9 cellular contexts compared by ENCODE assay signal in the genomic region with DNA sequence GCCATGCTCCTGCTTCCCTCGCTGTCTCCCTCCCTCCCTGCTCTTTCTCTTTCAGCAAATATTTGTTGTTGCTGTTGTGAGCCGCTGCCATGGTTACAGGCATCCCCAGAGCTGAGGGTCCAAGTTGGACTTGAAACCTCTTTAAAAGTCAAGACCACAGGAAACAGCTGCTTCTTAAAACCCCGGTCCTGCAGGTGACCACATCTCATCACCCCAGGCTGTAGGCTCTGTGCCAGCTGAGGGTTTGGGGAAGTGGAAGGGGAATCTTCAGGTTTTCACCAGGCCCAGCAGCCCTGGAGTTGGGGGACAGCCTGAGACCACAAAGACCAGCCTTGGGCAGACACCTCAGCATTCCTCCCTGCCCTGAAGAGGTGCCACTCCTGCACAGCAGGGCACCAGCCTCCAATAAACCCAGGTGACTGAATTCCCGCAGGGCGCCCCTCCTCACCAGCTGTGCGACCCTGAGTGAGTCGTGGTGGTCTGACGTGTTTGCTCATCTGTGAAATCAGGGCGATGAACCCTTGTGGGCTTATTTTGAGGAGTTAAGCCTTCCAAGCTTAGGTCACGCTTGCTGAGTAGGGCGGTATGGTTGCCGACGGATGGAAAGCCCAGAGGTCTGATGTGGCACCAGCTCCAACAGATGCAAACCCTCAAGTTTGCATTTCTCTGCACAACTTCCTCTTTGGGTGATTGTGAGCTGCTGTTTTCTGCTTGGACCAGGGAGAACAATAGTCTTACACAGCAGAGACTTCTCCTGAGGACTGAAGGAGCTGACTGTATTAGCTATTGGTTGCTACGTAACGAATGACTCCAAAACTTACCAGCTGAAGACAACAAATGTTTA. TPM values are rescaled to one million over a fixed set of nuclear protein-coding genes. Genes with fewer than 3 reads are reported as not detected.
DNase-seq lines count a peak whose midpoint lies in the region; ATAC-seq and TF ChIP-seq lines count a peak whose summit lies in the region.
"Had no signal": no experiment of that assay in that cellular context is flagged by ENCODE, and none has a peak within 500 bp of the region (broad histone marks: within the 10 kb centered on the region; RNA-seq: fewer than 3 reads in every experiment).

No MANE protein-coding gene starts in this region.

- H3K4me2 ChIP-seq in neural progenitor cell, result no peak overlapping the region
- no peak overlapping the region for H3K4me2 ChIP-seq in PC-9

- no peaks in the 10 kb centered on the region for H3K4me1 ChIP-seq in neural progenitor cell
- no peaks in the 10 kb centered on the region for H3K4me1 ChIP-seq in PC-9 (replicated peaks; ENCODE audit: insufficient read depth)

- BruUV-seq in PC-9 (replicated peaks; lab: Mats Ljungman, UMichigan), result no TSS peak

- H3K4me1 Mint-ChIP-seq in neural progenitor cell, result peaks cover 14% of the 10 kb centered on the region

- TF ChIP-seq CTCF in NB4 (IDR thresholded peaks at IDR 0.05; ENCODE audit: low read depth, low read length), result no peak
- TF ChIP-seq CTCF in neural progenitor cell (IDR thresholded peaks at IDR 0.05), result no peak
- TF ChIP-seq CTCF in PC-9 (conservative IDR thresholded peaks at IDR 0.05), result no peak

- intact Hi-C loops in PC-9 (cut with micrococcal nuclease; ENCODE audit: unreplicated experiment), result no loop called here

- peak overlapping the region; percentile 27 for H3K27ac Mint-ChIP-seq in neural progenitor cell

- H3K27me3 ChIP-seq in neural progenitor cell (no peaks in the 10 kb centered on the region), PC-9 (ENCODE audit: insufficient read depth, low read depth) (peaks cover 61% of the 10 kb centered on the region)

- H3K9ac ChIP-seq in neural progenitor cell, result no peak overlapping the region

- H3K27ac ChIP-seq in neural progenitor cell (no peak overlapping the region), PC-9 (no peak overlapping the region)

- peaks cover 15% of the 10 kb centered on the region for H3K27me3 Mint-ChIP-seq in neural progenitor cell (ENCODE audit: insufficient read depth, low read depth)

- peaks cover 18% of the 10 kb centered on the region for H3K9me3 Mint-ChIP-seq in neural progenitor cell

- peak; percentile 68 for ATAC-seq in HG02840 (IDR thresholded peaks at IDR 0.05; ENCODE audit: low FRiP score, unreplicated experiment)

- TF ChIP-seq POLR2A in NB4 (IDR thresholded peaks at IDR 0.05; ENCODE audit: extremely low read depth, insufficient read length), result no peak

- no peaks in the 10 kb centered on the region for H3F3A ChIP-seq in neural progenitor cell (ENCODE audit: low read depth)
- no peaks in the 10 kb centered on the region for H3F3A ChIP-seq in PC-9 (ENCODE audit: insufficient read depth, low read depth)

- DNase-seq in NCI-H1105 treated with DMSO at 0.1 percent for 48 hours (lab: John Stamatoyannopoulos, UW) (peak; percentile 21), NCI-H1105 (lab: John Stamatoyannopoulos, UW) (no peak), NB4 (ENCODE audit: low read depth) (peak; percentile 83), neural progenitor cell (ENCODE audit: low spot score) (no peak), PC-9 (no peak), hippocampal formation (lab: John Stamatoyannopoulos, UW) (no peak)
- DNase-seq in stimulated activated CD4-positive, alpha-beta T cell treated with anti-CD3 and anti-CD28 coated beads, Interleukin-15, amount 100 ng/mL, for 24 hours, result no peak
- DNase-seq: IMR-90 had no signal

- H3K79me2 ChIP-seq in neural progenitor cell (ENCODE audit: low read depth) (no peaks in the 10 kb centered on the region), PC-9 (ENCODE audit: low read depth) (no peaks in the 10 kb centered on the region)

- peaks cover 5% of the 10 kb centered on the region for H3K36me3 Mint-ChIP-seq in neural progenitor cell

- POLR2A ChIA-PET in PC-9 (lab: Charles Lee; ENCODE audit: unreplicated experiment), result no interaction called here

- H4K20me1 ChIP-seq in neural progenitor cell (ENCODE audit: low read depth), result no peaks in the 10 kb centered on the region
- no peaks in the 10 kb centered on the region for H4K20me1 ChIP-seq in PC-9 (ENCODE audit: insufficient read depth)

- H3K9me3 ChIP-seq in neural progenitor cell (ENCODE audit: low read depth) (no peaks in the 10 kb centered on the region), PC-9 (ENCODE audit: insufficient read depth, low read depth) (no peaks in the 10 kb centered on the region)

- H2AFZ ChIP-seq in neural progenitor cell (replicated peaks), result no peak overlapping the region
- no peak overlapping the region for H2AFZ ChIP-seq in PC-9

- H3K4me3 ChIP-seq in NB4 (ENCODE audit: low read depth, low read length) (no peak overlapping the region), neural progenitor cell (no peak overlapping the region), PC-9 (no peak overlapping the region)

- CTCF ChIA-PET in PC-9 (lab: Charles Lee), result no interaction called here

- no peaks in the 10 kb centered on the region for H3K9me2 ChIP-seq in PC-9 (ENCODE audit: insufficient read depth)

- H3K4me3 Mint-ChIP-seq in neural progenitor cell, result no peak overlapping the region

- H3K36me3 ChIP-seq in neural progenitor cell, result no peaks in the 10 kb centered on the region
- no peaks in the 10 kb centered on the region for H3K36me3 ChIP-seq in PC-9 (ENCODE audit: low read depth)

RNA-seq across cellular contexts. Expression of a gene that starts 24.8 kb away (rescaled TPM):
- total RNA-seq in neural progenitor cell (ENCODE audit: low replicate concordance) (5.6 and 10.5 TPM in 2 replicates), PC-9 (2021) (not detected in 2 replicates)

Comparison
In these comparisons a context has a peak if more than half of its experiments do, and no peak if none do; other contexts are left out.
1. DNase-seq: peak in NCI-H1105 treated with DMSO at 0.1 percent for 48 hours (single experiment) and NB4 (single experiment); none in NCI-H1105 (single experiment), neural progenitor cell (single experiment), PC-9 (0 of 2), stimulated activated CD4-positive, alpha-beta T cell treated with anti-CD3 and anti-CD28 coated beads, Interleukin-15, amount 100 ng/mL, for 24 hours (single experiment) and hippocampal formation (0 of 2).